Comparison of ENCODE assay signal across 9 cellular contexts in genomic region chr16:14284371-14284770, GRCh38.
DNase-seq lines count a peak whose midpoint lies in the region; ATAC-seq and TF ChIP-seq lines count a peak whose summit lies in the region.
"Had no signal": no experiment of that assay in that cellular context is flagged by ENCODE, and none has a peak within 500 bp of the region (broad histone marks: within the 10 kb centered on the region; RNA-seq: fewer than 3 reads in every experiment).

No MANE protein-coding gene starts in this region.

- TF ChIP-seq POLR2A in Peyer's patch (IDR thresholded peaks at IDR 0.05) = no peak

- H3K27me3 ChIP-seq in ACC112 (ENCODE audit: insufficient read depth, low read length) (no peaks in the 10 kb centered on the region), GM23338 (ENCODE audit: insufficient read depth) (no peaks in the 10 kb centered on the region; the same call in 1 of the 2 replicates), iPS-18a (ENCODE audit: control insufficient read depth, insufficient read depth, low read length) (peaks cover 9% of the 10 kb centered on the region), Peyer's patch (no peaks in the 10 kb centered on the region)

- H3K9me3 ChIP-seq in SK-N-MC (ENCODE audit: low read depth, low read length) = peaks cover 3% of the 10 kb centered on the region; the same call in 1 of the 2 replicates
- H3K9me3 ChIP-seq in iPS-18a (ENCODE audit: control insufficient read depth, low read depth, low read length) = no peaks in the 10 kb centered on the region
- peaks cover 0 to 3% (median 0%) of the 10 kb centered on the region in 4 donors for H3K9me3 ChIP-seq in Peyer's patch

- H3K36me3 Mint-ChIP-seq in GM23338 (ENCODE audit: low read depth) = peaks cover 3% of the 10 kb centered on the region; the same call in 2 of the 3 replicates

- H3K36me3 ChIP-seq in ACC112 (ENCODE audit: insufficient read depth, low read length) (no peaks in the 10 kb centered on the region), GM23338 (ENCODE audit: insufficient read depth) (no peaks in the 10 kb centered on the region), SK-N-MC (ENCODE audit: insufficient read depth, low read length) (no peaks in the 10 kb centered on the region), iPS-18a (ENCODE audit: control insufficient read depth, low read depth, low read length) (no peaks in the 10 kb centered on the region), Peyer's patch (no peaks in the 10 kb centered on the region)

- no peak overlapping the region for H2AFZ ChIP-seq in ACC112 (ENCODE audit: low read length, unreplicated experiment)
- H2AFZ ChIP-seq in GM23338 = no peak overlapping the region

- TF ChIP-seq CTCF in GM23338 (conservative IDR thresholded peaks at IDR 0.05; ENCODE audit: low read depth in 2 of 2) (no peak), Peyer's patch (IDR thresholded peaks at IDR 0.05) (no peak)

- peaks cover 13% of the 10 kb centered on the region for H3F3A ChIP-seq in GM23338 (replicated peaks; ENCODE audit: low read depth)

- H3K4me3 ChIP-seq in ACC112 (ENCODE audit: low read depth, low read length) (peak overlapping the region; percentile 76; the same call in 1 of the 2 replicates), GM23338 (peak overlapping the region; percentile 95), SK-N-MC (peak overlapping the region; percentile 84; the same call in 1 of the 2 replicates), iPS-18a (ENCODE audit: low read length) (peak overlapping the region; percentile 90), Peyer's patch (no peak overlapping the region)

- no peaks in the 10 kb centered on the region for H3K4me1 ChIP-seq in ACC112 (ENCODE audit: control insufficient read depth, insufficient read depth, low read length, unreplicated experiment)
- peaks cover 43% of the 10 kb centered on the region for H3K4me1 ChIP-seq in GM23338 (ENCODE audit: insufficient read depth)
- H3K4me1 ChIP-seq in iPS-18a (ENCODE audit: control insufficient read depth, low read depth, low read length) = peaks cover 23% of the 10 kb centered on the region
- peaks cover 0 to 11% (median 0%) of the 10 kb centered on the region in 4 donors for H3K4me1 ChIP-seq in Peyer's patch

- H4K20me1 ChIP-seq in GM23338 (replicated peaks; ENCODE audit: insufficient read depth) = no peaks in the 10 kb centered on the region

- peaks cover 4% of the 10 kb centered on the region; the same call in 2 of the 3 replicates for H3K9me3 Mint-ChIP-seq in GM23338

- ATAC-seq in GM23338 = no peak; the same call in 2 of the 3 replicates

- H3K9ac ChIP-seq in SK-N-MC (ENCODE audit: insufficient read length) (no peak overlapping the region), iPS-18a (ENCODE audit: low read length) (peak overlapping the region; percentile 65)

- H3K9me2 ChIP-seq in GM23338 (ENCODE audit: insufficient read depth) = no peaks in the 10 kb centered on the region

- 0 out of 2 replicates have a peak overlapping the region, but pooled peaks have one; percentile 25 for H3K27ac Mint-ChIP-seq in GM23338

- H3K79me2 ChIP-seq in ACC112 (ENCODE audit: control insufficient read depth, insufficient read depth, low read length, unreplicated experiment) (no peaks in the 10 kb centered on the region), GM23338 (replicated peaks; ENCODE audit: insufficient read depth) (no peaks in the 10 kb centered on the region)

- H3K27ac ChIP-seq in ACC112 (ENCODE audit: low read depth, low read length) = no peak overlapping the region
- H3K27ac ChIP-seq in GM23338 (ENCODE audit: low read depth) = no peak overlapping the region
- H3K27ac ChIP-seq in SK-N-MC = no peak overlapping the region
- no peak overlapping the region for H3K27ac ChIP-seq in iPS-18a (ENCODE audit: low read length)
- no peak overlapping the region for H3K27ac ChIP-seq in Peyer's patch

- H3K27me3 Mint-ChIP-seq in GM23338 (ENCODE audit: insufficient read depth, low read depth, poor library complexity) = peaks cover 27% of the 10 kb centered on the region

- H3K4me3 Mint-ChIP-seq in GM23338 = peak overlapping the region; percentile 80

- DNase-seq in GM23338 (ENCODE audit: low spot score) (peak; percentile 19), SK-N-MC (ENCODE audit: low read depth, low spot score) (no peak), NCI-H1694 (lab: John Stamatoyannopoulos, UW) (no peak), AG08395 (ENCODE audit: low spot score) (no peak), Peyer's patch (no peak)
- DNase-seq in activated effector memory CD4-positive, alpha-beta T cell treated with Interleukin-2 at 50 U/mL for 16 hours = no peak
- DNase-seq: cortex of kidney had no signal

- peak overlapping the region; percentile 94 for H3K4me2 ChIP-seq in GM23338

- peaks cover 42% of the 10 kb centered on the region for H3K4me1 Mint-ChIP-seq in GM23338

TF ChIP-seq in GM23338, 12 proteins besides CTCF, POLR2A, EP300 and RAD21 (continues in another document):
- TF ChIP-seq ETS1 (IDR thresholded peaks at IDR 0.05) = no peak
- no peak for TF ChIP-seq EZH2phosphoT487 (IDR thresholded peaks at IDR 0.05; ENCODE audit: unreplicated experiment)
- no peak for TF ChIP-seq JUNB (IDR thresholded peaks at IDR 0.05; ENCODE audit: unreplicated experiment)
- no peak for TF ChIP-seq EZH2 (IDR thresholded peaks at IDR 0.05; ENCODE audit: low read depth, unreplicated experiment)
- no peak for TF ChIP-seq STAT1 (IDR thresholded peaks at IDR 0.05; ENCODE audit: unreplicated experiment)
- TF ChIP-seq NANOG (IDR thresholded peaks at IDR 0.05; ENCODE audit: borderline replicate concordance) = no peak
- TF ChIP-seq REST (IDR thresholded peaks at IDR 0.05; ENCODE audit: unreplicated experiment) = no peak
- no peak for TF ChIP-seq ZNF331 (CRISPR knock-in tag; IDR thresholded peaks at IDR 0.05; ENCODE audit: low read depth)

Comparison
In these comparisons a context has a peak if more than half of its experiments do, and no peak if none do; other contexts are left out.
1. H3K4me3 ChIP-seq: peak in ACC112 (single experiment), GM23338 (single experiment), SK-N-MC (single experiment) and iPS-18a (single experiment); none in Peyer's patch (0 of 4).